Comparison of ENCODE assay signal across 18 cellular contexts in genomic region chr3:112848196-112848595, GRCh38. TPM values are rescaled to one million over a fixed set of nuclear protein-coding genes. Genes with fewer than 3 reads are reported as not detected.
DNase-seq lines count a peak whose midpoint lies in the region; ATAC-seq, FAIRE-seq and TF ChIP-seq lines count a peak whose summit lies in the region.
"Had no signal": no experiment of that assay in that cellular context is flagged by ENCODE, and none has a peak within 500 bp of the region (broad histone marks: within the 10 kb centered on the region; RNA-seq: fewer than 3 reads in every experiment).

No MANE protein-coding gene starts in this region.

- FAIRE-seq in kidney (lab: Jason Lieb, UNC): no peak

- intact Hi-C loops in Caco-2 (cut with micrococcal nuclease; ENCODE audit: unreplicated experiment): no loop called here
- intact Hi-C loops in kidney (cut with DNase I): no loop called here

- H3K36me3 Mint-ChIP-seq in Caco-2 (ENCODE audit: insufficient read depth, unreplicated experiment) (no peaks in the 10 kb centered on the region), IgD-negative memory B cell (peaks cover 8% of the 10 kb centered on the region), naive B cell (peaks cover 21 to 33% of the 10 kb centered on the region in 2 donors)
- peaks cover 39% of the 10 kb centered on the region for H3K36me3 Mint-ChIP-seq in activated CD4-positive, alpha-beta memory T cell treated with anti-CD3 and anti-CD28 coated beads, Interleukin-2, amount 10 ng/mL, durations not matched to agents 7 days and 5 days (ENCODE audit: low read depth)

- H3K27ac Mint-ChIP-seq in Caco-2 (ENCODE audit: unreplicated experiment) (peak overlapping the region; percentile 58), IgD-negative memory B cell (peak overlapping the region; percentile 22 to 71 (median 48)), naive B cell (peak overlapping the region in 3 of 6 donors; percentile 6 to 55 (median 9))
- peak overlapping the region; percentile 73 for H3K27ac Mint-ChIP-seq in activated CD4-positive, alpha-beta memory T cell treated with anti-CD3 and anti-CD28 coated beads, Interleukin-2, amount 10 ng/mL, durations not matched to agents 7 days and 5 days
- H3K27ac Mint-ChIP-seq: nephron progenitor cell had no signal

- TF ChIP-seq CTCF in Caco-2 (IDR thresholded peaks at IDR 0.05; ENCODE audit: insufficient read depth in 1 of 2, low read depth in 1 of 2, low read length in 1 of 2, severe bottlenecking in 1 of 2, unreplicated experiment in 1 of 2) (no peak), kidney (IDR thresholded peaks at IDR 0.05; ENCODE audit: borderline replicate concordance, extremely low read depth, insufficient read depth) (no peak)

- DNase-seq in Caco-2 (no peak), naive B cell (no peak), kidney (no peak), NCI-H526 treated with DMSO at 0.1 percent for 48 hours (lab: John Stamatoyannopoulos, UW) (no peak)
- no peak for DNase-seq in activated CD4-positive, alpha-beta memory T cell treated with anti-CD3 and anti-CD28 coated beads, Interleukin-2, amount 10 ng/mL, durations not matched to agents 7 days and 5 days
- DNase-seq in NK-92 treated with Interleukin-12 subunit alpha and Interleukin-12 subunit beta, amount 100 ng/mL, for 24 hours (lab: John Stamatoyannopoulos, UW): no peak
- DNase-seq: EL, hippocampal formation, NCI-H2081 treated with DMSO at 0.1 percent for 48 hours, nephron progenitor cell, retina, SHP77 had no signal

- peak; percentile 38 to 52 for ATAC-seq in naive B cell (ENCODE audit: low read depth in 2 of 2)

- BruUV-seq in Caco-2 (replicated peaks; lab: Mats Ljungman, UMichigan): no TSS peak

- POLR2A ChIA-PET in Caco-2 (lab: Charles Lee): no interaction called here
- POLR2A ChIA-PET in activated CD4-positive, alpha-beta memory T cell treated with anti-CD3 and anti-CD28 coated beads, Interleukin-2, amount 10 ng/mL, durations not matched to agents 7 days and 5 days (lab: Charles Lee): interaction anchor here (0.7 to 2.2 kb wide), 9 partner anchors 30 to 286 kb away, joined by 3 to 9 read pairs (median 3); partner anchors contain the start of genes ATG3, GTPBP8 and SLC35A5

- no peaks in the 10 kb centered on the region for H3K27me3 Mint-ChIP-seq in Caco-2 (ENCODE audit: insufficient read depth, unreplicated experiment)
- H3K27me3 Mint-ChIP-seq in IgD-negative memory B cell: no peaks in the 10 kb centered on the region
- no peaks in the 10 kb centered on the region for H3K27me3 Mint-ChIP-seq in activated CD4-positive, alpha-beta memory T cell treated with anti-CD3 and anti-CD28 coated beads, Interleukin-2, amount 10 ng/mL, durations not matched to agents 7 days and 5 days
- peaks cover 0 to 11% (median 0%) of the 10 kb centered on the region in 3 donors for H3K27me3 Mint-ChIP-seq in naive B cell

- H3K4me3 ChIP-seq in Caco-2 (ENCODE audit: low read depth, low read length) (no peak overlapping the region), kidney (ENCODE audit: low read length in 2 of 2) (no peak overlapping the region)

- H3K4me1 ChIP-seq in Caco-2 (peaks cover 15% of the 10 kb centered on the region; the same call in 1 of the 2 replicates), kidney (ENCODE audit: control insufficient read depth in 1 of 2, insufficient read depth in 1 of 2, low read depth in 1 of 2, low read length in 2 of 2) (no peaks in the 10 kb centered on the region)

- H3K36me3 ChIP-seq in Caco-2 (ENCODE audit: control insufficient read depth, insufficient read depth, low read length) (no peaks in the 10 kb centered on the region), kidney (ENCODE audit: control insufficient read depth in 1 of 2, insufficient read depth in 2 of 2, low read length in 2 of 2) (no peaks in the 10 kb centered on the region)

- H3K27me3 ChIP-seq in Caco-2 (replicated peaks; ENCODE audit: control insufficient read depth, insufficient read depth, low read length): no peaks in the 10 kb centered on the region

- H3K9me3 Mint-ChIP-seq in Caco-2 (ENCODE audit: unreplicated experiment) (peaks cover 35% of the 10 kb centered on the region), IgD-negative memory B cell (peaks cover 6 to 24% (median 14%) of the 10 kb centered on the region in 3 donors), naive B cell (peaks cover 20 to 39% (median 32%) of the 10 kb centered on the region in 7 donors)
- peaks cover 33% of the 10 kb centered on the region for H3K9me3 Mint-ChIP-seq in activated CD4-positive, alpha-beta memory T cell treated with anti-CD3 and anti-CD28 coated beads, Interleukin-2, amount 10 ng/mL, durations not matched to agents 7 days and 5 days

- no peak overlapping the region for H3K27ac ChIP-seq in kidney (ENCODE audit: low read depth in 2 of 2, low read length in 2 of 2)

- H3K4me3 Mint-ChIP-seq in Caco-2 (ENCODE audit: unreplicated experiment): no peak overlapping the region
- H3K4me3 Mint-ChIP-seq in IgD-negative memory B cell: peak overlapping the region; percentile 7 to 87 (median 27)
- peak overlapping the region; percentile 31 for H3K4me3 Mint-ChIP-seq in activated CD4-positive, alpha-beta memory T cell treated with anti-CD3 and anti-CD28 coated beads, Interleukin-2, amount 10 ng/mL, durations not matched to agents 7 days and 5 days
- H3K4me3 Mint-ChIP-seq in naive B cell: peak overlapping the region in 3 of 8 donors; percentile 12 to 72 (median 67)
- H3K4me3 Mint-ChIP-seq: CD14-positive monocyte, nephron progenitor cell had no signal

- H3K4me1 Mint-ChIP-seq in Caco-2 (ENCODE audit: low read depth, unreplicated experiment): no peaks in the 10 kb centered on the region
- H3K4me1 Mint-ChIP-seq in IgD-negative memory B cell: peaks cover 13 to 20% (median 19%) of the 10 kb centered on the region in 3 donors
- peaks cover 33% of the 10 kb centered on the region for H3K4me1 Mint-ChIP-seq in activated CD4-positive, alpha-beta memory T cell treated with anti-CD3 and anti-CD28 coated beads, Interleukin-2, amount 10 ng/mL, durations not matched to agents 7 days and 5 days
- peaks cover 21 to 29% (median 23%) of the 10 kb centered on the region in 3 donors for H3K4me1 Mint-ChIP-seq in naive B cell
- H3K4me1 Mint-ChIP-seq: nephron progenitor cell had no signal

- CTCF ChIA-PET in Caco-2 (lab: Charles Lee): no interaction called here
- CTCF ChIA-PET in activated CD4-positive, alpha-beta memory T cell treated with anti-CD3 and anti-CD28 coated beads, Interleukin-2, amount 10 ng/mL, durations not matched to agents 7 days and 5 days (lab: Charles Lee): no interaction called here

- peaks cover 2% of the 10 kb centered on the region; the same call in 1 of the 2 replicates for H3K9me3 ChIP-seq in Caco-2
- H3K9me3 ChIP-seq in kidney (ENCODE audit: control insufficient read depth in 1 of 2, low read length in 2 of 2): peaks cover 2 to 10% of the 10 kb centered on the region in 2 donors

- no peak overlapping the region for H3K9ac ChIP-seq in kidney (ENCODE audit: low read length in 2 of 2)

RNA-seq across cellular contexts. Expression of gene CD200R1L, which starts 1.5 kb away (rescaled TPM):
- not detected in 2 replicates for total RNA-seq in Caco-2 (2022)
- not detected for polyA plus RNA-seq in IgD-negative memory B cell
- not detected for total RNA-seq in activated CD4-positive, alpha-beta memory T cell treated with anti-CD3 and anti-CD28 coated beads, Interleukin-2, amount 10 ng/mL, durations not matched to agents 7 days and 5 days
- not detected for polyA plus RNA-seq in naive B cell (ENCODE audit: low read depth in 6 of 6)
- not detected for total RNA-seq in kidney
- polyA plus RNA-seq in kidney (ENCODE audit: insufficient read depth, low read depth, low replicate concordance): not detected
- total RNA-seq: LHCN-M2, liver, urinary bladder had no signal
- polyA plus RNA-seq: CD14-positive monocyte, esophagus, liver, urinary bladder had no signal
